Comparison of ENCODE assay signal across 21 cellular contexts in genomic region chr11:43697679-43698078, GRCh38. TPM values are rescaled to one million over a fixed set of nuclear protein-coding genes. Genes with fewer than 3 reads are reported as not detected.
A peak's percentile ranks its signal among the peaks of the same experiment; 100 is the strongest.
DNase-seq lines count a peak whose midpoint lies in the region; ATAC-seq and TF ChIP-seq lines count a peak whose summit lies in the region.
"Had no signal": no experiment of that assay in that cellular context is flagged by ENCODE, and none has a peak within 500 bp of the region (broad histone marks: within the 10 kb centered on the region; RNA-seq: fewer than 3 reads in every experiment).

No MANE protein-coding gene starts in this region.

- H2AFZ ChIP-seq in Karpas-422 (ENCODE audit: low read length) = no peak overlapping the region

- no peaks in the 10 kb centered on the region for H3K4me1 ChIP-seq in Caco-2
- peaks cover 58% of the 10 kb centered on the region for H3K4me1 ChIP-seq in Karpas-422 (ENCODE audit: low read length)
- H3K4me1 ChIP-seq: A549, BE2C, SJCRH30 had no signal

- no peak for ATAC-seq in HG02763 (IDR thresholded peaks at IDR 0.05; ENCODE audit: unreplicated experiment)
- ATAC-seq: A549, Panc1 had no signal

- POLR2A ChIA-PET in Caco-2 (lab: Charles Lee) = no interaction called here

- no peaks in the 10 kb centered on the region for H3K27me3 Mint-ChIP-seq in Caco-2 (ENCODE audit: insufficient read depth, unreplicated experiment)

- peak overlapping the region; percentile 2 for H3K27ac Mint-ChIP-seq in Caco-2 (ENCODE audit: unreplicated experiment)

- no peak overlapping the region for H3K4me2 ChIP-seq in Karpas-422 (ENCODE audit: low read depth, low read length, poor library complexity, severe bottlenecking)
- H3K4me2 ChIP-seq: A549 had no signal

- BruUV-seq in Caco-2 (replicated peaks; lab: Mats Ljungman, UMichigan) = no TSS peak

- H3K36me3 ChIP-seq in Caco-2 (ENCODE audit: control insufficient read depth, insufficient read depth, low read length) (no peaks in the 10 kb centered on the region; the same call in 1 of the 2 replicates), Karpas-422 (ENCODE audit: insufficient read depth, low read length) (peaks cover 54% of the 10 kb centered on the region)
- H3K36me3 ChIP-seq: SJCRH30 had no signal

- peaks cover 8% of the 10 kb centered on the region; the same call in 1 of the 2 replicates for H4K20me1 ChIP-seq in Karpas-422 (ENCODE audit: insufficient read depth, low read depth, low read length)

- no peaks in the 10 kb centered on the region for H3K27me3 ChIP-seq in Caco-2 (replicated peaks; ENCODE audit: control insufficient read depth, insufficient read depth, low read length)
- H3K27me3 ChIP-seq in Karpas-422 (ENCODE audit: low read length) = no peaks in the 10 kb centered on the region
- H3K27me3 ChIP-seq: BE2C, MG63, SJCRH30 had no signal

- no peaks in the 10 kb centered on the region for H3K9me2 ChIP-seq in Karpas-422 (replicated peaks; ENCODE audit: insufficient read depth, low read length)

- H3K9me3 ChIP-seq in Caco-2 = peaks cover 9% of the 10 kb centered on the region; the same call in 1 of the 2 replicates
- H3K9me3 ChIP-seq in Karpas-422 (ENCODE audit: low read length) = no peaks in the 10 kb centered on the region
- H3K9me3 ChIP-seq: BE2C had no signal

- H3K4me1 Mint-ChIP-seq in Caco-2 (ENCODE audit: low read depth, unreplicated experiment) = no peaks in the 10 kb centered on the region

- TF ChIP-seq CTCF in Caco-2 (IDR thresholded peaks at IDR 0.05; ENCODE audit: insufficient read depth in 1 of 2, low read depth in 1 of 2, low read length in 1 of 2, severe bottlenecking in 1 of 2, unreplicated experiment in 1 of 2) (no peak), astrocyte of the spinal cord (IDR thresholded peaks at IDR 0.05; ENCODE audit: low read depth, low read length) (no peak)

- CTCF ChIA-PET in Caco-2 (lab: Charles Lee) = no interaction called here

- H3K4me3 Mint-ChIP-seq in Caco-2 (ENCODE audit: unreplicated experiment) = no peak overlapping the region

- intact Hi-C loops in Caco-2 (cut with micrococcal nuclease; ENCODE audit: unreplicated experiment) = no loop called here

- no peak overlapping the region for H3K9ac ChIP-seq in Karpas-422 (ENCODE audit: low read length)

- peaks cover 2% of the 10 kb centered on the region for H3K36me3 Mint-ChIP-seq in Caco-2 (ENCODE audit: insufficient read depth, unreplicated experiment)

- H3K4me3 ChIP-seq in Caco-2 (ENCODE audit: low read depth, low read length) (no peak overlapping the region), Karpas-422 (ENCODE audit: low read length) (no peak overlapping the region), astrocyte of the spinal cord (ENCODE audit: low read depth, low read length) (no peak overlapping the region)
- H3K4me3 ChIP-seq: A549, MG63, SJCRH30 had no signal

- peaks cover 17% of the 10 kb centered on the region for H3K9me3 Mint-ChIP-seq in Caco-2 (ENCODE audit: unreplicated experiment)

- peaks cover 100% of the 10 kb centered on the region for H3K79me2 ChIP-seq in Karpas-422 (ENCODE audit: low read length)

- DNase-seq in Caco-2 (no peak), Karpas-422 (no peak), astrocyte of the spinal cord (ENCODE audit: low read depth, low spot score) (peak; percentile 20), fibroblast of peridontal ligament (ENCODE audit: extremely low read depth) (peak; percentile 11), SIG-M5 treated with dmso at 0.1 percent for 504 hours (lab: John Stamatoyannopoulos, UW; ENCODE audit: unreplicated experiment) (no peak), COR-L47 (lab: John Stamatoyannopoulos, UW) (no peak)
- no peak for DNase-seq in activated CD4-positive, alpha-beta T cell treated with anti-CD3 and anti-CD28 coated beads, Interleukin-2, amount 50 U/mL, for 1 hour
- DNase-seq: BE2C, DMS79, Kasumi-1, MG63, NCI-H1417 treated with DMSO at 0.1 percent for 48 hours, NCI-H187, NCI-H2107, NCI-H226, NCI-H510A treated with DMSO at 0.1 percent for 48 hours, NCI-H748 treated with DMSO at 0.1 percent for 48 hours, SJCRH30 had no signal

- in situ Hi-C loops in astrocyte of the spinal cord (cut with HindIII; ENCODE audit: low sequenced_read_pairs) = no loop called here

- peak overlapping the region; percentile 92 for H3K27ac ChIP-seq in Karpas-422 (ENCODE audit: low read length)
- H3K27ac ChIP-seq: A549, SJCRH30 had no signal

RNA-seq across cellular contexts. Expression of gene HSD17B12, which starts 17.1 kb away (rescaled TPM):
- 147 and 155 TPM in 2 replicates for total RNA-seq in Caco-2 (2022)
- total RNA-seq in Karpas-422 (2014; rRNA removed; shearing (Covaris generic); ENCODE audit: low replicate concordance) = 156 and 355 TPM in 2 replicates

Comparison
In these comparisons a context has a peak if more than half of its experiments do, and no peak if none do; other contexts are left out.
1. DNase-seq: peak in astrocyte of the spinal cord (single experiment) and fibroblast of peridontal ligament (single experiment); none in Caco-2 (0 of 2), Karpas-422 (single experiment), SIG-M5 treated with dmso at 0.1 percent for 504 hours (single experiment), COR-L47 (single experiment) and activated CD4-positive, alpha-beta T cell treated with anti-CD3 and anti-CD28 coated beads, Interleukin-2, amount 50 U/mL, for 1 hour (single experiment).